In the genomic region with DNA sequence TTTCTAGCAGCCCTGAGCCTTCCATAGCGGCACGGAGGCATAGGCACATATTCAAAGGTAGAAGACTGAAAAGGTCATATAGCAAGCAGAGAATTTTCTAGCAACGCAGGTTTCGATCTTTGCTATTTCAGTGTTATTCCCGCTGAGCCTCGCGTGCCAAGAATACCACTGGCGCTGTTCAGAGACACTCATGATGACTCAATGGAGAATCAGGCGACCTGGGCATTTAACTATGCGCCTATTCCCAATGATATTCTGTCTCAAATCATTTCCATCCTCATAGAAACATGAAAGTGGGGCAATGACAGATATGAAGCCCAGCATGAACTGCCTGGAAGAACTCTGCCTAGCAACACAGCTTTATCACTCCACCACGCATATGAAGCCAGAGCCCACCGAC, we compare ENCODE assay signal across 18 cellular contexts.
"Had no signal": no experiment of that assay in that cellular context is flagged by ENCODE, and none has a peak within 500 bp of the region (broad histone marks: within the 10 kb centered on the region; RNA-seq: fewer than 3 reads in every experiment).

No MANE protein-coding gene starts in this region.

- H3K4me3 Mint-ChIP-seq: naive B cell; nephron; stimulated activated naive B cell treated with anti-CD40 and anti-IgM and Interleukin-4, amounts not matched to agents 10 μg/mL and 1 μg/mL and 100 μg/mL, for 72 hours; stimulated activated naive CD8-positive, alpha-beta T cell treated with anti-CD3 and anti-CD28 coated beads, Interleukin-15, amount 100 ng/mL, for 72 hours had no signal

- H3K4me1 ChIP-seq: gastroesophageal sphincter, sigmoid colon, testis had no signal

- DNase-seq: esophagus squamous epithelium; foreskin fibroblast; left colon; left ventricle myocardium superior; mesendoderm; naive B cell; posterior cingulate gyrus; sigmoid colon; stimulated activated CD4-positive, alpha-beta T cell treated with anti-CD3 and anti-CD28 coated beads, Interleukin-2, amount 100 ng/mL, for 24 hours; stimulated activated CD4-positive, alpha-beta T cell treated with anti-CD3 and anti-CD28 coated beads, Interleukin-4, amount 100 ng/mL, for 4 hours; stimulated activated naive B cell treated with anti-CD40 and anti-IgM and Interleukin-4, amounts not matched to agents 10 μg/mL and 1 μg/mL and 100 μg/mL, for 72 hours; stimulated activated naive CD8-positive, alpha-beta T cell treated with anti-CD3 and anti-CD28 coated beads, Interleukin-15, amount 100 ng/mL, for 72 hours; testis had no signal

- H3K9me3 Mint-ChIP-seq: nephron; stimulated activated naive B cell treated with anti-CD40 and anti-IgM and Interleukin-4, amounts not matched to agents 10 μg/mL and 1 μg/mL and 100 μg/mL, for 72 hours; stimulated activated naive CD8-positive, alpha-beta T cell treated with anti-CD3 and anti-CD28 coated beads, Interleukin-15, amount 100 ng/mL, for 72 hours had no signal

- H3K27ac Mint-ChIP-seq: naive B cell; stimulated activated naive B cell treated with anti-CD40 and anti-IgM and Interleukin-4, amounts not matched to agents 10 μg/mL and 1 μg/mL and 100 μg/mL, for 72 hours; stimulated activated naive CD8-positive, alpha-beta T cell treated with anti-CD3 and anti-CD28 coated beads, Interleukin-15, amount 100 ng/mL, for 72 hours had no signal

- ATAC-seq: gastroesophageal sphincter; left colon; left ventricle myocardium superior; stimulated activated naive B cell treated with anti-CD40 and anti-IgM and Interleukin-4, amounts not matched to agents 10 μg/mL and 1 μg/mL and 100 μg/mL, for 72 hours; stimulated activated naive CD8-positive, alpha-beta T cell treated with anti-CD3 and anti-CD28 coated beads, Interleukin-15, amount 100 ng/mL, for 72 hours had no signal

- H3K27me3 Mint-ChIP-seq: stimulated activated naive B cell treated with anti-CD40 and anti-IgM and Interleukin-4, amounts not matched to agents 10 μg/mL and 1 μg/mL and 100 μg/mL, for 72 hours had no signal

- H3K4me3 ChIP-seq: esophagus squamous epithelium, gastroesophageal sphincter, lung, sigmoid colon, skin epidermis, testis, tibial nerve had no signal

- H3K27me3 ChIP-seq: esophagus squamous epithelium, gastroesophageal sphincter, sigmoid colon, testis, tibial nerve had no signal

- H3K9me3 ChIP-seq: esophagus squamous epithelium, gastroesophageal sphincter, sigmoid colon, testis, tibial nerve had no signal

- H3K4me1 Mint-ChIP-seq: naive B cell; stimulated activated naive B cell treated with anti-CD40 and anti-IgM and Interleukin-4, amounts not matched to agents 10 μg/mL and 1 μg/mL and 100 μg/mL, for 72 hours; stimulated activated naive CD8-positive, alpha-beta T cell treated with anti-CD3 and anti-CD28 coated beads, Interleukin-15, amount 100 ng/mL, for 72 hours had no signal

- H3K36me3 Mint-ChIP-seq: naive B cell; stimulated activated naive B cell treated with anti-CD40 and anti-IgM and Interleukin-4, amounts not matched to agents 10 μg/mL and 1 μg/mL and 100 μg/mL, for 72 hours had no signal

- H3K36me3 ChIP-seq: esophagus squamous epithelium, gastroesophageal sphincter, sigmoid colon, tibial nerve had no signal

- H3K27ac ChIP-seq: esophagus squamous epithelium, gastroesophageal sphincter, sigmoid colon, skin epidermis, testis, tibial nerve had no signal
